Comparison of ENCODE assay signal across 18 cellular contexts in the genomic region with DNA sequence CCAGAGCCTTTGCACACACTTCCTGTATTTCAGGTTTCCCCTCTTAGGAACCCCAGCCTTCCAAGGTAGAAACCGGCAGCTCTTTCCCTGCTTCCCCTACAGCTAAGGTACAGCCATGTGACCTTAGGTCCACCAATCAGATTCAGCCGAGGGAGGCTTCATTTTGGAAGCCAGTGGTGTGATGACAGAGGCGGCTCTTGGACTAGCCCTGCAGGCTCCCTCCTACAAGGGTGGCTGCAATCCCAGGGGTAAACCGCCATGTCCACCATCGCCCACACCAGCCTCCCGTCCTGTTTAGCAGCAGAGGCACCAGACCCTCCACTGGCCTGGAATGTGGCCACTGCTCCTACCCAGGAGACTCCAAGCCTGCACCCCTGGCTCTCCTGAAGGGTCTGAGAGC.
"Had no signal": no experiment of that assay in that cellular context is flagged by ENCODE, and none has a peak within 500 bp of the region (broad histone marks: within the 10 kb centered on the region; RNA-seq: fewer than 3 reads in every experiment).

No MANE protein-coding gene starts in this region.

- H3K4me1 ChIP-seq: gastroesophageal sphincter, heart right ventricle had no signal

- H3K4me3 Mint-ChIP-seq: activated naive CD8-positive, alpha-beta T cell treated with anti-CD3 and anti-CD28 coated beads, Interleukin-2, amount 10 ng/mL, durations not matched to agents 7 days and 5 days; brain; central memory CD8-positive, alpha-beta T cell; naive thymus-derived CD4-positive, alpha-beta T cell had no signal

- H3K27ac ChIP-seq: gastroesophageal sphincter, heart right ventricle had no signal

- H3K36me3 Mint-ChIP-seq: activated naive CD8-positive, alpha-beta T cell treated with anti-CD3 and anti-CD28 coated beads, Interleukin-2, amount 10 ng/mL, durations not matched to agents 7 days and 5 days; brain; naive thymus-derived CD4-positive, alpha-beta T cell had no signal

- DNase-seq: activated CD4-positive, alpha-beta T cell treated with anti-CD3 and anti-CD28 coated beads, Interleukin-2, amount 50 U/mL, for 4 hours; activated CD4-positive, CD25-positive, alpha-beta regulatory T cell treated with anti-CD3 and anti-CD28 coated beads, Interleukin-2, amount 50 U/mL, for 72 hours; activated naive CD8-positive, alpha-beta T cell treated with anti-CD3 and anti-CD28 coated beads, Interleukin-2, amount 10 ng/mL, durations not matched to agents 7 days and 5 days; effector memory CD4-positive, alpha-beta T cell; heart right ventricle; left colon; mucosa of descending colon; naive thymus-derived CD4-positive, alpha-beta T cell; retina; stimulated activated CD4-positive, alpha-beta T cell treated with anti-CD3 and anti-CD28 coated beads, Interleukin-4, amount 100 ng/mL, for 1 hour; stimulated activated naive CD4-positive, alpha-beta T cell; substantia nigra; T-helper 9 cell; trophoblast cell had no signal

- H3K36me3 ChIP-seq: gastroesophageal sphincter, heart right ventricle had no signal

- ATAC-seq: gastroesophageal sphincter; heart right ventricle; left colon; mucosa of descending colon; naive thymus-derived CD4-positive, alpha-beta T cell had no signal

- H3K27ac Mint-ChIP-seq: activated naive CD8-positive, alpha-beta T cell treated with anti-CD3 and anti-CD28 coated beads, Interleukin-2, amount 10 ng/mL, durations not matched to agents 7 days and 5 days; brain; naive thymus-derived CD4-positive, alpha-beta T cell had no signal

- H3K4me3 ChIP-seq: gastroesophageal sphincter, heart right ventricle, lung, mucosa of descending colon had no signal

- H3K4me1 Mint-ChIP-seq: activated naive CD8-positive, alpha-beta T cell treated with anti-CD3 and anti-CD28 coated beads, Interleukin-2, amount 10 ng/mL, durations not matched to agents 7 days and 5 days; brain; central memory CD8-positive, alpha-beta T cell; naive thymus-derived CD4-positive, alpha-beta T cell had no signal

- H3K9me3 ChIP-seq: gastroesophageal sphincter, heart right ventricle, mucosa of descending colon had no signal

- H3K9me3 Mint-ChIP-seq: activated naive CD8-positive, alpha-beta T cell treated with anti-CD3 and anti-CD28 coated beads, Interleukin-2, amount 10 ng/mL, durations not matched to agents 7 days and 5 days; central memory CD8-positive, alpha-beta T cell had no signal
